In the genomic region with DNA sequence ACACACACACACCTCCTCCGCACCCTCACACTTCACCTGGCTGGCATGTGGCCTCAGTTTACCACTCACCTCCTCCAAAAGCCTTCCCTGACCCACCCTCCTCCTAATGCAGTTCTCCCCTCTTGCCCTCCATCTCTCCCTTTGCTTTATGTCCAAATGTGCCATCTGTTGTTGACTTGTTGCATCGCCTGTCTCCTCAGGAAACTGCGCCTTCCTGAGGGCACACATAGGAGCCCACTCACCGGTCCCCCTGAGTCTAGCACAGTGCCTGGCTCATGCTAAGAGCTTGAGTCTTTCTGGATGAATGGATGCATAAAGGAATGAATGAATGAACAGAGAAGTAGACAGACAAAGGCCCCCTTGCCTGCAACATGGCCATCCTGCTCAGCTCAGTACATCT, we compare ENCODE assay signal across 21 cellular contexts. TPM values are rescaled to one million over a fixed set of nuclear protein-coding genes. Genes with fewer than 3 reads are reported as not detected.
DNase-seq lines count a peak whose midpoint lies in the region; ATAC-seq, FAIRE-seq and TF ChIP-seq lines count a peak whose summit lies in the region.
"Had no signal": no experiment of that assay in that cellular context is flagged by ENCODE, and none has a peak within 500 bp of the region (broad histone marks: within the 10 kb centered on the region; RNA-seq: fewer than 3 reads in every experiment).

No MANE protein-coding gene starts in this region.

- TF ChIP-seq CTCF in cardiac muscle cell (IDR thresholded peaks at IDR 0.05; ENCODE audit: low read depth, low read length) = no peak
- TF ChIP-seq CTCF in bronchial epithelial cell (IDR thresholded peaks at IDR 0.05; ENCODE audit: insufficient read depth, low read length, severe bottlenecking) = no peak

- H3K4me1 ChIP-seq in cardiac muscle cell (ENCODE audit: low read depth) = peaks cover 23% of the 10 kb centered on the region

- H3K36me3 ChIP-seq in cardiac muscle cell (no peaks in the 10 kb centered on the region), bronchial epithelial cell (ENCODE audit: control insufficient read depth, insufficient read depth, low read length) (no peaks in the 10 kb centered on the region)
- H3K36me3 ChIP-seq: HAP-1 had no signal

- in situ Hi-C loops in KBM-7 (cut with MboI; ENCODE audit: low pct_unique_long_range_greater_than_20kb, low sequenced_read_pairs) = no loop called here

- ATAC-seq in left ventricle myocardium superior (no peak), GM19455 (IDR thresholded peaks at IDR 0.05; ENCODE audit: unreplicated experiment) (no peak), GM19351 (IDR thresholded peaks at IDR 0.05; ENCODE audit: unreplicated experiment) (no peak)

- peak overlapping the region; percentile 89 for H3K27ac ChIP-seq in cardiac muscle cell
- H3K27ac ChIP-seq in layer of hippocampus (ENCODE audit: low read depth, low read length) = peak overlapping the region; percentile 93
- H3K27ac ChIP-seq in temporal lobe (ENCODE audit: low read depth, low read length) = peak overlapping the region; percentile 98

- no peak overlapping the region for H3K4me3 ChIP-seq in cardiac muscle cell
- no peak overlapping the region for H3K4me3 ChIP-seq in bronchial epithelial cell (ENCODE audit: low read depth, low read length)
- H3K4me3 ChIP-seq: HAP-1 had no signal

- no peaks in the 10 kb centered on the region for H3K27me3 ChIP-seq in cardiac muscle cell
- H3K27me3 ChIP-seq in bronchial epithelial cell (ENCODE audit: control insufficient read depth, insufficient read depth, low read length) = peaks cover 14% of the 10 kb centered on the region
- no peaks in the 10 kb centered on the region for H3K27me3 ChIP-seq in layer of hippocampus (ENCODE audit: control insufficient read depth, insufficient read depth, low read length)

- intact Hi-C loops in left ventricle myocardium superior (cut with micrococcal nuclease) = no loop called here

- peak; percentile 32 for FAIRE-seq in bronchial epithelial cell (lab: Jason Lieb, UNC)
- FAIRE-seq: A204.1, G401.6, GM12891 had no signal

- H3K9me3 ChIP-seq in cardiac muscle cell (ENCODE audit: low read depth) = no peaks in the 10 kb centered on the region
- H3K9me3 ChIP-seq: HAP-1 had no signal

- DNase-seq in cardiac muscle cell (ENCODE audit: low read depth in 1 of 2, low spot score in 1 of 2) (no peak), left ventricle myocardium superior (no peak), bronchial epithelial cell (ENCODE audit: low read depth) (no peak), KBM-7 (no peak)
- DNase-seq: C1 segment of cervical spinal cord; Calu3; CD4-positive, alpha-beta T cell; DMS153; DMS79 treated with DMSO at 0.1 percent for 48 hours; EL; GOT3; HFFc6; IMR-90 had no signal

RNA-seq across cellular contexts. Expression of gene MVK, which starts 34.0 kb away (rescaled TPM):
- total RNA-seq in cardiac muscle cell = 56.1 and 83.3 TPM in 2 replicates
- 22.6 and 29.0 TPM in 2 replicates for polyA plus RNA-seq in cardiac muscle cell
- total RNA-seq in left ventricle myocardium superior = 9.7 TPM
- 14.3 and 16.1 TPM in 2 replicates for total RNA-seq in bronchial epithelial cell
- total RNA-seq in temporal lobe = 9.3 TPM

RNA-seq across cellular contexts. Expression of gene MMAB, which starts 34.3 kb away (rescaled TPM):
- total RNA-seq in cardiac muscle cell = 89.4 and 133 TPM in 2 replicates
- polyA plus RNA-seq in cardiac muscle cell = 130 and 174 TPM in 2 replicates
- total RNA-seq in left ventricle myocardium superior = 55.1 TPM
- total RNA-seq in bronchial epithelial cell = 33.5 and 36.9 TPM in 2 replicates
- total RNA-seq in temporal lobe = 11.1 TPM
